In the genomic region with DNA sequence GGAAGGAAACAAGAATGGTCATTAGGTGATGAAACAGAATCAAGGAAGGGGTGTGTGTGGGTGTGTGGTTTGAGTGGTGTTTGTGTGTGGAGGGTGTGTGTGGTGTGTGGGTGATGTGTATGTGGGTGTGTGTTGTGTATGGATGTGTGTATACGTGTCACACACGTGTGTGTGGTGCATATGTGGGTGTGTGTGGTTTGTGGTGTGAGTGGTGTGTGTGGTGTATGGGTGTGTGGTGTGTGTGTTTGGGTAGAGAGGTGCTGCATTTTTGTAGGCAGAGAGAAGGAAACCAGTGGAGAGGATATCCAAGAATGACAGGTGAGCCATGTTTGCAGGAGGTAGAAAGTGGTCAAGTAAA, we compare ENCODE assay signal across 8 cellular contexts.
DNase-seq lines count a peak whose midpoint lies in the region; ATAC-seq and TF ChIP-seq lines count a peak whose summit lies in the region.

No MANE protein-coding gene starts in this region.

- H3K27ac Mint-ChIP-seq in stimulated activated naive CD8-positive, alpha-beta T cell treated with anti-CD3 and anti-CD28 coated beads, Interleukin-15, amount 100 ng/mL, for 72 hours, result peak overlapping the region; percentile 77 to 86

- H3K9me3 Mint-ChIP-seq in stimulated activated naive CD8-positive, alpha-beta T cell treated with anti-CD3 and anti-CD28 coated beads, Interleukin-15, amount 100 ng/mL, for 72 hours, result no peaks in the 10 kb centered on the region

- ATAC-seq in stimulated activated naive CD8-positive, alpha-beta T cell treated with anti-CD3 and anti-CD28 coated beads, Interleukin-15, amount 100 ng/mL, for 72 hours, result peak; percentile 49
- ATAC-seq in GM21786 (IDR thresholded peaks at IDR 0.05; ENCODE audit: unreplicated experiment), result no peak

- H3K4me3 Mint-ChIP-seq in stimulated activated naive CD8-positive, alpha-beta T cell treated with anti-CD3 and anti-CD28 coated beads, Interleukin-15, amount 100 ng/mL, for 72 hours, result peak overlapping the region; percentile 94

- in situ Hi-C loops in GM13977 (cut with MboI; ENCODE audit: low pct_unique_long_range_greater_than_20kb, low sequenced_read_pairs, unreplicated experiment), result no loop called here

- DNase-seq in SKM-1 treated with dmso at 0.1 percent for 144 hours (lab: John Stamatoyannopoulos, UW; ENCODE audit: unreplicated experiment) (peak; percentile 23), SKM-1 (lab: John Stamatoyannopoulos, UW; ENCODE audit: unreplicated experiment) (no peak), putamen (ENCODE audit: low spot score) (no peak), GM13977 (ENCODE audit: low spot score) (no peak)
- peak; percentile 43 to 58 for DNase-seq in activated CD4-positive, alpha-beta T cell treated with anti-CD3 and anti-CD28 coated beads, Interleukin-2, amount 50 U/mL, for 48 hours
- peak; percentile 49 to 77 for DNase-seq in stimulated activated naive CD8-positive, alpha-beta T cell treated with anti-CD3 and anti-CD28 coated beads, Interleukin-15, amount 100 ng/mL, for 72 hours

- H3K4me1 Mint-ChIP-seq in stimulated activated naive CD8-positive, alpha-beta T cell treated with anti-CD3 and anti-CD28 coated beads, Interleukin-15, amount 100 ng/mL, for 72 hours, result peaks cover 24% of the 10 kb centered on the region

- no peaks in the 10 kb centered on the region for H3K27me3 Mint-ChIP-seq in stimulated activated naive CD8-positive, alpha-beta T cell treated with anti-CD3 and anti-CD28 coated beads, Interleukin-15, amount 100 ng/mL, for 72 hours

- peak overlapping the region; percentile 86 for H3K4me3 ChIP-seq in iPS-11a (ENCODE audit: low read depth, low read length)

- no peak for TF ChIP-seq CTCF in GM13977 (IDR thresholded peaks at IDR 0.05; ENCODE audit: extremely low read depth, insufficient read depth, missing control alignments)

Comparison
In these comparisons a context has a peak if more than half of its experiments do, and no peak if none do; other contexts are left out.
1. DNase-seq: peak in SKM-1 treated with dmso at 0.1 percent for 144 hours (single experiment), activated CD4-positive, alpha-beta T cell treated with anti-CD3 and anti-CD28 coated beads, Interleukin-2, amount 50 U/mL, for 48 hours (2 of 2) and stimulated activated naive CD8-positive, alpha-beta T cell treated with anti-CD3 and anti-CD28 coated beads, Interleukin-15, amount 100 ng/mL, for 72 hours (2 of 2); none in SKM-1 (single experiment), putamen (single experiment) and GM13977 (single experiment).